In the genomic region with DNA sequence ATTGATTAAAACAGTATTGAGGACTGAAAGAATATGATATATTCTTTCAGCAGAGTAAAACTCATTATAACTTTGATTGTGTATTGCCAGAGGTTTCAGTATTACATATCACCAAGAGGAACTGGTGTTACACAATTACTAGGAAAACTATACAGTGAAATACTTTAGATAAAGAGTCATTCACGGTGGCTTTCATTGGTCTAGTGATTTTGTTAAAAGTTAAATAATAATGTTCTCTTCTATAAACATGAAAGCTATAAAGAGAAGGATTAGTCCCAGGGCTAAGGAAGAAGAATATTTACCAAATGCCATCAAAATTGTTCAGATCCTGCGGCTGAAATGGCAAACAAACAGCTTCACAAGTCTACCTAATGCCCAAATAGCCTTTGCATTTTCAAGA, we compare ENCODE assay signal across 26 cellular contexts.
DNase-seq lines count a peak whose midpoint lies in the region; ATAC-seq, FAIRE-seq and TF ChIP-seq lines count a peak whose summit lies in the region.
"Had no signal": no experiment of that assay in that cellular context is flagged by ENCODE, and none has a peak within 500 bp of the region (broad histone marks: within the 10 kb centered on the region; RNA-seq: fewer than 3 reads in every experiment).

No MANE protein-coding gene starts in this region.

- no peaks in the 10 kb centered on the region for H3K79me2 ChIP-seq in mammary epithelial cell (ENCODE audit: insufficient read depth, low read length)

- H3K9me3 ChIP-seq in mammary epithelial cell (replicated peaks; ENCODE audit: insufficient read depth, low read length): no peaks in the 10 kb centered on the region
- H3K9me3 ChIP-seq: breast epithelium, gastrocnemius medialis, thyroid gland had no signal

- H4K20me1 ChIP-seq in mammary epithelial cell (ENCODE audit: insufficient read depth, low read length): no peaks in the 10 kb centered on the region

- H3K27me3 ChIP-seq in mammary epithelial cell (ENCODE audit: insufficient read depth, low read length): no peaks in the 10 kb centered on the region
- H3K27me3 ChIP-seq: breast epithelium, gastrocnemius medialis, thyroid gland had no signal

- no peak overlapping the region for H3K4me3 ChIP-seq in mammary epithelial cell (replicated peaks in 1 of 3; ENCODE audit: insufficient read depth in 1 of 3, low read depth in 2 of 3, low read length in 3 of 3)
- H3K4me3 ChIP-seq: breast epithelium, gastrocnemius medialis, GM12878, thyroid gland had no signal

- FAIRE-seq in endometrium (lab: Jason Lieb, UNC): peak; percentile 15
- peak; percentile 24 for FAIRE-seq in islet of Langerhans (lab: Jason Lieb, UNC)
- FAIRE-seq: GM12878 had no signal

- H3K36me3 ChIP-seq in mammary epithelial cell (ENCODE audit: insufficient read depth, low read length): no peaks in the 10 kb centered on the region
- H3K36me3 ChIP-seq: breast epithelium, gastrocnemius medialis, thyroid gland had no signal

- WGBS in mammary epithelial cell (ENCODE audit: low coverage, missing lambda C conversion rate): 77% methylated on average over 2 of the region's 2 CpGs

- no peaks in the 10 kb centered on the region for H3K36me3 Mint-ChIP-seq in MCF 10A (ENCODE audit: insufficient read depth, unreplicated experiment)
- H3K36me3 Mint-ChIP-seq in activated T-helper 17 cell treated with anti-CD3 and anti-CD28 coated beads, Interleukin-2, amount 50 U/mL, for 72 hours (ENCODE audit: low read depth): no peaks in the 10 kb centered on the region
- no peaks in the 10 kb centered on the region for H3K36me3 Mint-ChIP-seq in activated CD8-positive, alpha-beta T cell treated with anti-CD3 and anti-CD28 coated beads for 36 hours (ENCODE audit: low read depth)

- no peaks in the 10 kb centered on the region for H3K27me3 Mint-ChIP-seq in MCF 10A (ENCODE audit: insufficient read depth, unreplicated experiment)
- H3K27me3 Mint-ChIP-seq in activated T-helper 17 cell treated with anti-CD3 and anti-CD28 coated beads, Interleukin-2, amount 50 U/mL, for 72 hours: no peaks in the 10 kb centered on the region
- no peaks in the 10 kb centered on the region for H3K27me3 Mint-ChIP-seq in activated CD8-positive, alpha-beta T cell treated with anti-CD3 and anti-CD28 coated beads for 36 hours
- H3K27me3 Mint-ChIP-seq: activated CD4-positive, alpha-beta memory T cell treated with anti-CD3 and anti-CD28 coated beads, Interleukin-2, amount 10 ng/mL, durations not matched to agents 7 days and 5 days; B cell; stimulated activated naive CD8-positive, alpha-beta T cell treated with anti-CD3 and anti-CD28 coated beads, Interleukin-15, Interleukin-2, amounts not matched to agents 100 ng/mL and 50 ng/mL, for 24 hours had no signal

- H3K9me3 Mint-ChIP-seq in MCF 10A (ENCODE audit: unreplicated experiment): no peaks in the 10 kb centered on the region
- no peaks in the 10 kb centered on the region for H3K9me3 Mint-ChIP-seq in activated T-helper 17 cell treated with anti-CD3 and anti-CD28 coated beads, Interleukin-2, amount 50 U/mL, for 72 hours
- H3K9me3 Mint-ChIP-seq in activated CD8-positive, alpha-beta T cell treated with anti-CD3 and anti-CD28 coated beads for 36 hours: no peaks in the 10 kb centered on the region
- H3K9me3 Mint-ChIP-seq: activated CD4-positive, alpha-beta memory T cell treated with anti-CD3 and anti-CD28 coated beads, Interleukin-2, amount 10 ng/mL, durations not matched to agents 7 days and 5 days; stimulated activated naive CD8-positive, alpha-beta T cell treated with anti-CD3 and anti-CD28 coated beads, Interleukin-15, Interleukin-2, amounts not matched to agents 100 ng/mL and 50 ng/mL, for 24 hours had no signal

- H3K9ac ChIP-seq in mammary epithelial cell (ENCODE audit: insufficient read depth, low read length): no peak overlapping the region

- DNase-seq in mammary epithelial cell (peak; percentile 5), MCF 10A (ENCODE audit: unreplicated experiment) (no peak), DMS114 treated with DMSO at 0.1 percent for 48 hours (lab: John Stamatoyannopoulos, UW; ENCODE audit: unreplicated experiment) (no peak), NCI-H748 treated with DMSO at 0.1 percent for 48 hours (lab: John Stamatoyannopoulos, UW) (no peak)
- DNase-seq in activated CD8-positive, alpha-beta T cell treated with anti-CD3 and anti-CD28 coated beads for 36 hours: no peak
- DNase-seq: 8988T; activated CD4-positive, alpha-beta memory T cell treated with anti-CD3 and anti-CD28 coated beads, Interleukin-2, amount 10 ng/mL, durations not matched to agents 7 days and 5 days; activated CD4-positive, CD25-positive, alpha-beta regulatory T cell; activated gamma-delta T cell; activated T-cell treated with anti-CD3 and anti-CD28 coated beads for 4 hours; dermis blood vessel endothelial cell; gastrocnemius medialis; Kasumi-1; NCI-H1092 treated with DMSO at 0.1 percent for 48 hours; NCI-H2081; NCI-H446 treated with DMSO at 0.1 percent for 48 hours; stimulated activated CD4-positive, alpha-beta T cell treated with anti-CD3 and anti-CD28 coated beads, Interleukin-4, amount 100 ng/mL, for 24 hours; SW 1271; thyroid gland had no signal

- CTCF ChIA-PET in mammary epithelial cell (lab: Charles Lee; ENCODE audit: low non-redundant PET) (no interaction called here), MCF 10A (lab: Yijun Ruan, JAX) (interaction anchor here (0.9 kb wide), 1 partner anchor 62 kb away, joined by 3 read pairs; no protein-coding TSS in a partner anchor)
- CTCF ChIA-PET in activated CD8-positive, alpha-beta T cell treated with anti-CD3 and anti-CD28 coated beads for 36 hours (lab: Charles Lee): no interaction called here

- peaks cover 3% of the 10 kb centered on the region for H3K4me1 ChIP-seq in mammary epithelial cell (ENCODE audit: insufficient read depth, low read length)
- H3K4me1 ChIP-seq: breast epithelium, gastrocnemius medialis, thyroid gland had no signal

- intact Hi-C loops in mammary epithelial cell (cut with micrococcal nuclease) (loop anchor here (10.0 kb wide), 1 partner anchor 105 kb away; no protein-coding TSS in a partner anchor), MCF 10A (cut with micrococcal nuclease) (no loop called here)
- intact Hi-C loops in activated CD8-positive, alpha-beta T cell treated with anti-CD3 and anti-CD28 coated beads for 36 hours (cut with micrococcal nuclease): no loop called here

- BruUV-seq in mammary epithelial cell (replicated peaks; lab: Mats Ljungman, UMichigan) (no TSS peak), MCF 10A (replicated peaks; lab: Mats Ljungman, UMichigan) (no TSS peak)

- no peak overlapping the region for H3K27ac Mint-ChIP-seq in MCF 10A (ENCODE audit: low read depth, unreplicated experiment)
- no peak overlapping the region for H3K27ac Mint-ChIP-seq in activated T-helper 17 cell treated with anti-CD3 and anti-CD28 coated beads, Interleukin-2, amount 50 U/mL, for 72 hours
- no peak overlapping the region for H3K27ac Mint-ChIP-seq in activated CD8-positive, alpha-beta T cell treated with anti-CD3 and anti-CD28 coated beads for 36 hours
- H3K27ac Mint-ChIP-seq: activated CD4-positive, alpha-beta memory T cell treated with anti-CD3 and anti-CD28 coated beads, Interleukin-2, amount 10 ng/mL, durations not matched to agents 7 days and 5 days; B cell; stimulated activated naive CD8-positive, alpha-beta T cell treated with anti-CD3 and anti-CD28 coated beads, Interleukin-15, Interleukin-2, amounts not matched to agents 100 ng/mL and 50 ng/mL, for 24 hours had no signal

- no peak overlapping the region for H3K4me3 Mint-ChIP-seq in MCF 10A (ENCODE audit: unreplicated experiment)
- H3K4me3 Mint-ChIP-seq in activated T-helper 17 cell treated with anti-CD3 and anti-CD28 coated beads, Interleukin-2, amount 50 U/mL, for 72 hours: no peak overlapping the region
- H3K4me3 Mint-ChIP-seq in activated CD8-positive, alpha-beta T cell treated with anti-CD3 and anti-CD28 coated beads for 36 hours: no peak overlapping the region
- H3K4me3 Mint-ChIP-seq: activated CD4-positive, alpha-beta memory T cell treated with anti-CD3 and anti-CD28 coated beads, Interleukin-2, amount 10 ng/mL, durations not matched to agents 7 days and 5 days; B cell; stimulated activated naive CD8-positive, alpha-beta T cell treated with anti-CD3 and anti-CD28 coated beads, Interleukin-15, Interleukin-2, amounts not matched to agents 100 ng/mL and 50 ng/mL, for 24 hours had no signal

- ATAC-seq in activated T-helper 17 cell treated with anti-CD3 and anti-CD28 coated beads, Interleukin-2, amount 50 U/mL, for 72 hours (replicated peaks): no peak
- ATAC-seq in activated CD8-positive, alpha-beta T cell treated with anti-CD3 and anti-CD28 coated beads for 36 hours: no peak
- ATAC-seq: gastrocnemius medialis, GM12878 had no signal

- H3K4me2 ChIP-seq in mammary epithelial cell (ENCODE audit: insufficient read depth, low read depth, low read length): no peak overlapping the region

- no peak overlapping the region for H2AFZ ChIP-seq in mammary epithelial cell (ENCODE audit: low read depth, low read length)

- POLR2A ChIA-PET in MCF 10A (lab: Yijun Ruan, JAX): interaction anchor here (0.7 kb wide), 1 partner anchor 90 kb away, joined by 3 read pairs; no protein-coding TSS in a partner anchor
- POLR2A ChIA-PET in activated CD8-positive, alpha-beta T cell treated with anti-CD3 and anti-CD28 coated beads for 36 hours (lab: Charles Lee): no interaction called here

- dilution Hi-C loops in mammary epithelial cell (cut with HindIII; ENCODE audit: low sequenced_read_pairs): no loop called here

- H3K27ac ChIP-seq in mammary epithelial cell (ENCODE audit: insufficient read depth, low read depth, low read length): peak overlapping the region; percentile 61
- H3K27ac ChIP-seq: breast epithelium, gastrocnemius medialis, thyroid gland had no signal

- peaks cover 10% of the 10 kb centered on the region for H3K4me1 Mint-ChIP-seq in MCF 10A (ENCODE audit: insufficient read depth, unreplicated experiment)
- no peaks in the 10 kb centered on the region for H3K4me1 Mint-ChIP-seq in activated T-helper 17 cell treated with anti-CD3 and anti-CD28 coated beads, Interleukin-2, amount 50 U/mL, for 72 hours
- no peaks in the 10 kb centered on the region for H3K4me1 Mint-ChIP-seq in activated CD8-positive, alpha-beta T cell treated with anti-CD3 and anti-CD28 coated beads for 36 hours (ENCODE audit: low read depth)
- H3K4me1 Mint-ChIP-seq: activated CD4-positive, alpha-beta memory T cell treated with anti-CD3 and anti-CD28 coated beads, Interleukin-2, amount 10 ng/mL, durations not matched to agents 7 days and 5 days; B cell had no signal

- no peak for TF ChIP-seq CTCF in mammary epithelial cell (conservative IDR thresholded peaks at IDR 0.05 in 1 of 2, IDR thresholded peaks at IDR 0.05 in 1 of 2; ENCODE audit: extremely low read depth in 1 of 2, insufficient read depth in 1 of 2, low read depth in 1 of 2, low read length in 2 of 2)
- TF ChIP-seq CTCF in MCF 10A (IDR thresholded peaks at IDR 0.05; ENCODE audit: unreplicated experiment): no peak
- TF ChIP-seq CTCF in activated CD8-positive, alpha-beta T cell treated with anti-CD3 and anti-CD28 coated beads for 36 hours (IDR thresholded peaks at IDR 0.05): no peak

- in situ Hi-C loops in mammary epithelial cell (cut with MboI; ENCODE audit: low sequenced_read_pairs in 2 of 2): no loop called here
